31 cellular contexts compared by ENCODE assay signal in genomic region chr15:66514586-66514985, GRCh38. TPM values are rescaled to one million over a fixed set of nuclear protein-coding genes. Genes with fewer than 3 reads are reported as not detected.
"Had no signal": no experiment of that assay in that cellular context is flagged by ENCODE, and none has a peak within 500 bp of the region (broad histone marks: within the 10 kb centered on the region; RNA-seq: fewer than 3 reads in every experiment).

No MANE protein-coding gene starts in this region.

- H3K9me3 ChIP-seq: left lung, lower lobe of right lung, pancreas, prostate gland, spleen, tibial nerve, uterus had no signal

- H3K4me3 ChIP-seq: left lung, lower lobe of right lung, pancreas, prostate gland, skin epidermis, spleen, tibial nerve, uterus had no signal

- H3K27me3 Mint-ChIP-seq: naive B cell; natural killer cell treated with Interleukin-12 subunit alpha and Interleukin-12 subunit beta and Interleukin-15 and Interleukin-18, amount 100 ng/mL, for 72 hours; stimulated activated memory B cell treated with anti-CD40 and anti-IgM and Interleukin-4, amounts not matched to agents 10 μg/mL and 1 μg/mL and 100 μg/mL, for 72 hours; stimulated activated naive CD8-positive, alpha-beta T cell treated with anti-CD3 and anti-CD28 coated beads, Interleukin-15, amount 100 ng/mL, for 72 hours; type B pancreatic cell had no signal

- H3K9me3 Mint-ChIP-seq: immature natural killer cell; naive B cell; natural killer cell treated with Interleukin-12 subunit alpha and Interleukin-12 subunit beta and Interleukin-15 and Interleukin-18, amount 100 ng/mL, for 72 hours; stimulated activated memory B cell treated with anti-CD40 and anti-IgM and Interleukin-4, amounts not matched to agents 10 μg/mL and 1 μg/mL and 100 μg/mL, for 72 hours; stimulated activated naive CD8-positive, alpha-beta T cell treated with anti-CD3 and anti-CD28 coated beads, Interleukin-15, amount 100 ng/mL, for 72 hours; type B pancreatic cell had no signal

- H3K36me3 ChIP-seq: pancreas, prostate gland, uterus had no signal

- ATAC-seq: left colon; left lung; lower lobe of right lung; natural killer cell treated with Interleukin-12 subunit alpha and Interleukin-12 subunit beta and Interleukin-15 and Interleukin-18, amount 100 ng/mL, for 72 hours; pancreas; right cardiac atrium; sciatic nerve; stimulated activated memory B cell treated with anti-CD40 and anti-IgM and Interleukin-4, amounts not matched to agents 10 μg/mL and 1 μg/mL and 100 μg/mL, for 72 hours; stimulated activated naive CD8-positive, alpha-beta T cell treated with anti-CD3 and anti-CD28 coated beads, Interleukin-15, amount 100 ng/mL, for 72 hours had no signal

- H3K27me3 ChIP-seq: left lung, pancreas, spleen, tibial nerve, uterus had no signal

- DNase-seq: hypothalamus; immature natural killer cell; kidney; left colon; left lung; lower lobe of right lung; mammary epithelial cell; mesenchymal stem cell; naive B cell; nucleus accumbens; pancreas; posterior cingulate gyrus; retina; right cardiac atrium; spleen; stimulated activated CD4-positive, alpha-beta T cell treated with anti-CD3 and anti-CD28 coated beads, Interleukin-4, amount 100 ng/mL, for 24 hours; stimulated activated naive CD4-positive, alpha-beta T cell treated with Interleukin-2 at 50 U/mL for 16 hours; stimulated activated naive CD8-positive, alpha-beta T cell treated with anti-CD3 and anti-CD28 coated beads, Interleukin-15, amount 100 ng/mL, for 72 hours; substantia nigra; uterus had no signal

- FAIRE-seq: islet of Langerhans, kidney, pancreas had no signal

- H3K4me1 Mint-ChIP-seq: immature natural killer cell; naive B cell; stimulated activated memory B cell treated with anti-CD40 and anti-IgM and Interleukin-4, amounts not matched to agents 10 μg/mL and 1 μg/mL and 100 μg/mL, for 72 hours; stimulated activated naive CD8-positive, alpha-beta T cell treated with anti-CD3 and anti-CD28 coated beads, Interleukin-15, amount 100 ng/mL, for 72 hours had no signal

- H3K4me3 Mint-ChIP-seq: immature natural killer cell; naive B cell; natural killer cell treated with Interleukin-12 subunit alpha and Interleukin-12 subunit beta and Interleukin-15 and Interleukin-18, amount 100 ng/mL, for 72 hours; stimulated activated memory B cell treated with anti-CD40 and anti-IgM and Interleukin-4, amounts not matched to agents 10 μg/mL and 1 μg/mL and 100 μg/mL, for 72 hours; stimulated activated naive CD8-positive, alpha-beta T cell treated with anti-CD3 and anti-CD28 coated beads, Interleukin-15, amount 100 ng/mL, for 72 hours; type B pancreatic cell had no signal

- H3K27ac ChIP-seq: left lung, lower lobe of right lung, pancreas, prostate gland, skin epidermis, spleen, tibial nerve, uterus had no signal

- H3K27ac Mint-ChIP-seq: immature natural killer cell; natural killer cell treated with Interleukin-12 subunit alpha and Interleukin-12 subunit beta and Interleukin-15 and Interleukin-18, amount 100 ng/mL, for 72 hours; stimulated activated memory B cell treated with anti-CD40 and anti-IgM and Interleukin-4, amounts not matched to agents 10 μg/mL and 1 μg/mL and 100 μg/mL, for 72 hours; stimulated activated naive CD8-positive, alpha-beta T cell treated with anti-CD3 and anti-CD28 coated beads, Interleukin-15, amount 100 ng/mL, for 72 hours; type B pancreatic cell had no signal

- H3K4me1 ChIP-seq: left lung, lower lobe of right lung, pancreas, prostate gland, spleen, tibial nerve, uterus had no signal

RNA-seq across cellular contexts. Expression of gene LCTL, which starts 51.2 kb away (rescaled TPM):
- total RNA-seq: kidney; left colon; liver; lower lobe of right lung; natural killer cell treated with Interleukin-12 subunit alpha and Interleukin-12 subunit beta and Interleukin-15 and Interleukin-18, amount 100 ng/mL, for 72 hours; pancreas; prostate gland; right cardiac atrium; spleen; ureter; uterus had no signal
- polyA plus RNA-seq: neural cell, pancreas, right cardiac atrium, spleen had no signal
